19 cellular contexts compared by ENCODE assay signal in genomic region chr3:134338201-134338512, GRCh38. TPM values are rescaled to one million over a fixed set of nuclear protein-coding genes. Genes with fewer than 3 reads are reported as not detected.
DNase-seq lines count a peak whose midpoint lies in the region; ATAC-seq and TF ChIP-seq lines count a peak whose summit lies in the region.
"Had no signal": no experiment of that assay in that cellular context is flagged by ENCODE, and none has a peak within 500 bp of the region (broad histone marks: within the 10 kb centered on the region; RNA-seq: fewer than 3 reads in every experiment).

No MANE protein-coding gene starts in this region.

- peak; percentile 8 for DNase-seq in left cardiac atrium
- DNase-seq in right cardiac atrium: no peak
- DNase-seq in chondrocyte (ENCODE audit: low spot score): no peak
- DNase-seq in neural crest cell (ENCODE audit: low read depth, low spot score): no peak
- DNase-seq in NK-92 (lab: John Stamatoyannopoulos, UW; ENCODE audit: unreplicated experiment): no peak
- no peak for DNase-seq in A673 (ENCODE audit: low spot score)
- DNase-seq in AML-193 (lab: John Stamatoyannopoulos, UW): no peak
- DNase-seq: BE2C, DND-41, HFFc6, KBM-7, NCI-H1105, NCI-H2029 treated with DMSO at 0.1 percent for 48 hours, NCI-H226, NCI-H510A treated with DMSO at 0.1 percent for 48 hours, NCI-H774, SJCRH30 had no signal

- no peak overlapping the region for H3K27ac ChIP-seq in right cardiac atrium (ENCODE audit: low read length)
- H3K27ac ChIP-seq in A673 (ENCODE audit: low read depth, low read length, poor library complexity, severe bottlenecking): no peak overlapping the region
- H3K27ac ChIP-seq: Peyer's patch, SJCRH30 had no signal

- no peaks in the 10 kb centered on the region for H3K36me3 Mint-ChIP-seq in chondrocyte (ENCODE audit: low read depth)
- no peaks in the 10 kb centered on the region for H3K36me3 Mint-ChIP-seq in neural crest cell (ENCODE audit: low read depth)

- POLR2A ChIA-PET in A673 (lab: Charles Lee; ENCODE audit: low non-redundant PET): interaction anchor here (0.6 kb wide), 1 partner anchor 122 kb away, joined by 5 read pairs; no protein-coding TSS in a partner anchor

- H3K9me3 Mint-ChIP-seq in chondrocyte (ENCODE audit: low read depth) (no peaks in the 10 kb centered on the region), neural crest cell (no peaks in the 10 kb centered on the region)
- H3K9me3 Mint-ChIP-seq: H9, HFFc6 had no signal

- TF ChIP-seq CTCF in chondrocyte (IDR thresholded peaks at IDR 0.05) (no peak), neural crest cell (conservative IDR thresholded peaks at IDR 0.05) (no peak), A673 (conservative IDR thresholded peaks at IDR 0.05; ENCODE audit: low read depth, low read length) (no peak)

- H3K27ac Mint-ChIP-seq in chondrocyte (ENCODE audit: unreplicated experiment) (peak overlapping the region; percentile 57), neural crest cell (ENCODE audit: unreplicated experiment) (peak overlapping the region; percentile 12)
- H3K27ac Mint-ChIP-seq: HFFc6 had no signal

- H3K9me3 ChIP-seq in right cardiac atrium (ENCODE audit: control insufficient read depth, low read length) (no peaks in the 10 kb centered on the region), A673 (ENCODE audit: low read depth, low read length, poor library complexity, severe bottlenecking) (no peaks in the 10 kb centered on the region)
- H3K9me3 ChIP-seq: BE2C, Peyer's patch, SJCRH30 had no signal

- intact Hi-C loops in left cardiac atrium (cut with DNase I): no loop called here
- intact Hi-C loops in right cardiac atrium (cut with DNase I): no loop called here
- intact Hi-C loops in A673 (cut with micrococcal nuclease; ENCODE audit: unreplicated experiment): no loop called here

- BruUV-seq in A673 (replicated peaks; lab: Mats Ljungman, UMichigan): no TSS peak

- H3K4me3 ChIP-seq in right cardiac atrium (ENCODE audit: low read length) (no peak overlapping the region), A673 (ENCODE audit: low read depth, low read length, poor library complexity, severe bottlenecking) (no peak overlapping the region)
- H3K4me3 ChIP-seq: Peyer's patch, SJCRH30 had no signal

- 94% methylated on average over 2 of the region's 2 CpGs for WGBS in right cardiac atrium

- no peaks in the 10 kb centered on the region for H3K27me3 Mint-ChIP-seq in chondrocyte (ENCODE audit: low read depth)
- no peaks in the 10 kb centered on the region for H3K27me3 Mint-ChIP-seq in neural crest cell (ENCODE audit: low read depth)

- H3K4me3 Mint-ChIP-seq in chondrocyte (ENCODE audit: unreplicated experiment): no peak overlapping the region
- H3K4me3 Mint-ChIP-seq in neural crest cell: no peak overlapping the region
- H3K4me3 Mint-ChIP-seq: H9, HFFc6 had no signal

- CTCF ChIA-PET in A673 (lab: Charles Lee): no interaction called here

- peaks cover 24% of the 10 kb centered on the region for H3K4me1 ChIP-seq in right cardiac atrium (ENCODE audit: control insufficient read depth, insufficient read depth, low read length)
- H3K4me1 ChIP-seq in A673 (ENCODE audit: insufficient read depth, low read length, poor library complexity, severe bottlenecking): peaks cover 14% of the 10 kb centered on the region
- H3K4me1 ChIP-seq: BE2C had no signal

- H3K27me3 ChIP-seq in right cardiac atrium (ENCODE audit: control insufficient read depth, insufficient read depth) (no peaks in the 10 kb centered on the region), A673 (replicated peaks; ENCODE audit: insufficient read depth, low read depth, low read length, poor library complexity) (no peaks in the 10 kb centered on the region)
- H3K27me3 ChIP-seq: BE2C, Peyer's patch, SJCRH30 had no signal

- no peaks in the 10 kb centered on the region for H3K36me3 ChIP-seq in A673 (ENCODE audit: insufficient read depth, low read length, poor library complexity, severe bottlenecking)
- H3K36me3 ChIP-seq: BE2C, Peyer's patch, SJCRH30 had no signal

- ATAC-seq in left cardiac atrium: no peak
- ATAC-seq in right cardiac atrium: no peak

- H3K4me1 Mint-ChIP-seq in chondrocyte (ENCODE audit: low read depth) (peaks cover 74% of the 10 kb centered on the region), neural crest cell (peaks cover 10% of the 10 kb centered on the region)

RNA-seq across cellular contexts. Expression of gene AMOTL2, which starts 36.1 kb away (rescaled TPM):
- total RNA-seq in left cardiac atrium (10 to 100 TPM; 47.9 to 59.3 TPM), right cardiac atrium (10 to 100 TPM; 44.6 to 57.6 (median 47.6) TPM), chondrocyte (145 to 259 TPM (median 256 TPM) in 3 replicates), neural crest cell (55.6 and 59.5 TPM in 2 replicates), A673 (2021) (38.9 and 59.6 TPM in 2 replicates)
- polyA plus RNA-seq in right cardiac atrium: 22.9 TPM
